Comparison of ENCODE assay signal across 38 cellular contexts in genomic region chrX:133120406-133120805, GRCh38. TPM values are rescaled to one million over a fixed set of nuclear protein-coding genes. Genes with fewer than 3 reads are reported as not detected.
"Had no signal": no experiment of that assay in that cellular context is flagged by ENCODE, and none has a peak within 500 bp of the region (broad histone marks: within the 10 kb centered on the region; RNA-seq: fewer than 3 reads in every experiment).

No MANE protein-coding gene starts in this region.

- H3K27ac Mint-ChIP-seq: activated B cell treated with CpG ODN at 0.5 μM for 24 hours; activated CD4-positive, alpha-beta memory T cell treated with anti-CD3 and anti-CD28 coated beads, Interleukin-2, amount 10 ng/mL, durations not matched to agents 7 days and 5 days; activated CD4-positive, alpha-beta T cell treated with anti-CD3 and anti-CD28 coated beads, Interleukin-2, amount 10 ng/mL, durations not matched to agents 24 days and 14 days; activated CD8-positive, alpha-beta memory T cell treated with anti-CD3 and anti-CD28 coated beads, Interleukin-2, amount 10 ng/mL, durations not matched to agents 7 days and 5 days; activated CD8-positive, alpha-beta T cell treated with anti-CD3 and anti-CD28 coated beads, Interleukin-2, amount 10 ng/mL, durations not matched to agents 7 days and 5 days; activated naive CD4-positive, alpha-beta T cell treated with anti-CD3 and anti-CD28 coated beads, Interleukin-2, amount 10 ng/mL, durations not matched to agents 7 days and 5 days; activated naive CD4-positive, alpha-beta T cell treated with anti-CD3 and anti-CD28 coated beads, Interleukin-2, amount 50 U/mL, for 24 hours; activated naive CD8-positive, alpha-beta T cell; activated naive CD8-positive, alpha-beta T cell treated with anti-CD3 and anti-CD28 coated beads, Interleukin-2, amount 10 ng/mL, durations not matched to agents 7 days and 5 days; activated naive CD8-positive, alpha-beta T cell treated with anti-CD3 and anti-CD28 coated beads, Interleukin-2, amount 50 U/mL, for 24 hours; activated T-cell treated with anti-CD3 and anti-CD28 coated beads, Interleukin-2, amount 50 U/mL, for 24 hours; activated T-helper 2 cell treated with anti-CD3 and anti-CD28 coated beads, Interferon-gamma antibody, Interleukin-2, Interleukin-4, amounts not matched to agents 10 μg/mL and 5 μg/mL and 100 μg/mL, durations not matched to agents 14 hours and 24 hours and 36 hours; T-helper 1 cell treated with Interleukin-12 subunit alpha and Interleukin-12 subunit beta and Interleukin-4 antibody, amounts not matched to agents 30 μg/mL and 1 μg/mL, for 36 hours; T-helper 2 cell treated with Interferon-gamma antibody and Interleukin-4, amounts not matched to agents 5 μg/mL and 100 μg/mL, for 36 hours had no signal

- H3K4me1 ChIP-seq: ascending aorta, body of pancreas, breast epithelium had no signal

- H3K36me3 ChIP-seq: ascending aorta, brain microvascular endothelial cell, breast epithelium had no signal

- H3K9me3 ChIP-seq: ascending aorta, body of pancreas, breast epithelium had no signal

- DNase-seq: activated B cell treated with CpG ODN at 0.5 μM for 24 hours; activated CD4-positive, alpha-beta memory T cell treated with anti-CD3 and anti-CD28 coated beads, Interleukin-2, amount 10 ng/mL, durations not matched to agents 7 days and 5 days; activated CD4-positive, alpha-beta T cell treated with anti-CD3 and anti-CD28 coated beads for 4 hours; activated CD4-positive, alpha-beta T cell treated with anti-CD3 and anti-CD28 coated beads, Interleukin-2, amount 10 ng/mL, durations not matched to agents 24 days and 14 days; activated CD4-positive, alpha-beta T cell treated with anti-CD3 and anti-CD28 coated beads, Interleukin-2, amount 50 U/mL, for 48 hours; activated CD4-positive, CD25-positive, alpha-beta regulatory T cell treated with anti-CD3 and anti-CD28 coated beads, Interleukin-2, amount 50 U/mL, for 72 hours; activated CD8-positive, alpha-beta memory T cell treated with anti-CD3 and anti-CD28 coated beads for 24 hours; activated CD8-positive, alpha-beta memory T cell treated with anti-CD3 and anti-CD28 coated beads, Interleukin-2, amount 10 ng/mL, durations not matched to agents 7 days and 5 days; activated CD8-positive, alpha-beta memory T cell treated with anti-CD3 and anti-CD28 coated beads, Interleukin-2, amount 50 U/mL, for 48 hours; activated CD8-positive, alpha-beta T cell treated with anti-CD3 and anti-CD28 coated beads, Interleukin-2, amount 10 ng/mL, durations not matched to agents 7 days and 5 days; activated effector memory CD4-positive, alpha-beta T cell treated with Interleukin-2 at 50 U/mL for 16 hours; activated gamma-delta T cell; activated naive CD4-positive, alpha-beta T cell treated with anti-CD3 and anti-CD28 coated beads, Interleukin-2, amount 10 ng/mL, durations not matched to agents 7 days and 5 days; activated naive CD4-positive, alpha-beta T cell treated with Interleukin-2 at 50 U/mL for 16 hours; activated naive CD8-positive, alpha-beta T cell treated with anti-CD3 and anti-CD28 coated beads, Interleukin-2, amount 10 ng/mL, durations not matched to agents 7 days and 5 days; activated naive CD8-positive, alpha-beta T cell treated with anti-CD3 and anti-CD28 coated beads, Interleukin-2, amount 50 U/mL, for 24 hours; activated T-cell treated with anti-CD3 and anti-CD28 coated beads, Interleukin-2, amount 50 U/mL, for 24 hours; activated T-cell treated with anti-CD3 and anti-CD28 coated beads, Interleukin-2, amount 50 U/mL, for 48 hours; amygdala; anterior cingulate cortex; body of pancreas; brain microvascular endothelial cell; central memory CD4-positive, alpha-beta T cell; T-helper 1 cell; T-helper 2 cell; T-helper 9 cell had no signal

- H3K4me1 Mint-ChIP-seq: activated B cell treated with CpG ODN at 0.5 μM for 24 hours; activated CD4-positive, alpha-beta memory T cell treated with anti-CD3 and anti-CD28 coated beads, Interleukin-2, amount 10 ng/mL, durations not matched to agents 7 days and 5 days; activated CD4-positive, alpha-beta T cell treated with anti-CD3 and anti-CD28 coated beads, Interleukin-2, amount 10 ng/mL, durations not matched to agents 24 days and 14 days; activated CD8-positive, alpha-beta memory T cell treated with anti-CD3 and anti-CD28 coated beads, Interleukin-2, amount 10 ng/mL, durations not matched to agents 7 days and 5 days; activated naive CD4-positive, alpha-beta T cell treated with anti-CD3 and anti-CD28 coated beads, Interleukin-2, amount 10 ng/mL, durations not matched to agents 7 days and 5 days; activated naive CD4-positive, alpha-beta T cell treated with anti-CD3 and anti-CD28 coated beads, Interleukin-2, amount 50 U/mL, for 24 hours; activated naive CD8-positive, alpha-beta T cell treated with anti-CD3 and anti-CD28 coated beads, Interleukin-2, amount 10 ng/mL, durations not matched to agents 7 days and 5 days; activated naive CD8-positive, alpha-beta T cell treated with anti-CD3 and anti-CD28 coated beads, Interleukin-2, amount 50 U/mL, for 24 hours had no signal

- H3K4me3 Mint-ChIP-seq: activated B cell treated with CpG ODN at 0.5 μM for 24 hours; activated CD4-positive, alpha-beta memory T cell treated with anti-CD3 and anti-CD28 coated beads, Interleukin-2, amount 10 ng/mL, durations not matched to agents 7 days and 5 days; activated CD4-positive, alpha-beta T cell treated with anti-CD3 and anti-CD28 coated beads, Interleukin-2, amount 10 ng/mL, durations not matched to agents 24 days and 14 days; activated CD8-positive, alpha-beta memory T cell treated with anti-CD3 and anti-CD28 coated beads, Interleukin-2, amount 10 ng/mL, durations not matched to agents 7 days and 5 days; activated CD8-positive, alpha-beta T cell treated with anti-CD3 and anti-CD28 coated beads, Interleukin-2, amount 10 ng/mL, durations not matched to agents 7 days and 5 days; activated naive CD4-positive, alpha-beta T cell treated with anti-CD3 and anti-CD28 coated beads, Interleukin-2, amount 10 ng/mL, durations not matched to agents 7 days and 5 days; activated naive CD4-positive, alpha-beta T cell treated with anti-CD3 and anti-CD28 coated beads, Interleukin-2, amount 50 U/mL, for 24 hours; activated naive CD8-positive, alpha-beta T cell; activated naive CD8-positive, alpha-beta T cell treated with anti-CD3 and anti-CD28 coated beads, Interleukin-2, amount 10 ng/mL, durations not matched to agents 7 days and 5 days; activated naive CD8-positive, alpha-beta T cell treated with anti-CD3 and anti-CD28 coated beads, Interleukin-2, amount 50 U/mL, for 24 hours; activated T-cell treated with anti-CD3 and anti-CD28 coated beads, Interleukin-2, amount 50 U/mL, for 24 hours; T-helper 1 cell treated with Interleukin-12 subunit alpha and Interleukin-12 subunit beta and Interleukin-4 antibody, amounts not matched to agents 30 μg/mL and 1 μg/mL, for 36 hours; T-helper 2 cell treated with Interferon-gamma antibody and Interleukin-4, amounts not matched to agents 5 μg/mL and 100 μg/mL, for 36 hours had no signal

- ATAC-seq: activated CD8-positive, alpha-beta memory T cell treated with anti-CD3 and anti-CD28 coated beads, Interleukin-2, amount 10 ng/mL, durations not matched to agents 7 days and 5 days; activated CD8-positive, alpha-beta T cell treated with anti-CD3 and anti-CD28 coated beads, Interleukin-2, amount 10 ng/mL, durations not matched to agents 7 days and 5 days; activated naive CD8-positive, alpha-beta T cell treated with anti-CD3 and anti-CD28 coated beads, Interleukin-2, amount 50 U/mL, for 24 hours; body of pancreas had no signal

- H3K27ac ChIP-seq: ascending aorta, body of pancreas, brain microvascular endothelial cell, breast epithelium, VCaP had no signal

- H3K27me3 Mint-ChIP-seq: activated B cell treated with CpG ODN at 0.5 μM for 24 hours; activated CD8-positive, alpha-beta memory T cell treated with anti-CD3 and anti-CD28 coated beads, Interleukin-2, amount 10 ng/mL, durations not matched to agents 7 days and 5 days; activated naive CD4-positive, alpha-beta T cell treated with anti-CD3 and anti-CD28 coated beads, Interleukin-2, amount 50 U/mL, for 24 hours; activated naive CD8-positive, alpha-beta T cell treated with anti-CD3 and anti-CD28 coated beads, Interleukin-2, amount 10 ng/mL, durations not matched to agents 7 days and 5 days had no signal

- H3K9me3 Mint-ChIP-seq: activated B cell treated with CpG ODN at 0.5 μM for 24 hours; activated CD4-positive, alpha-beta memory T cell treated with anti-CD3 and anti-CD28 coated beads, Interleukin-2, amount 10 ng/mL, durations not matched to agents 7 days and 5 days; activated CD4-positive, alpha-beta T cell treated with anti-CD3 and anti-CD28 coated beads, Interleukin-2, amount 10 ng/mL, durations not matched to agents 24 days and 14 days; activated naive CD4-positive, alpha-beta T cell treated with anti-CD3 and anti-CD28 coated beads, Interleukin-2, amount 10 ng/mL, durations not matched to agents 7 days and 5 days; activated naive CD4-positive, alpha-beta T cell treated with anti-CD3 and anti-CD28 coated beads, Interleukin-2, amount 50 U/mL, for 24 hours; activated naive CD8-positive, alpha-beta T cell treated with anti-CD3 and anti-CD28 coated beads, Interleukin-2, amount 10 ng/mL, durations not matched to agents 7 days and 5 days; activated naive CD8-positive, alpha-beta T cell treated with anti-CD3 and anti-CD28 coated beads, Interleukin-2, amount 50 U/mL, for 24 hours; activated T-cell treated with anti-CD3 and anti-CD28 coated beads, Interleukin-2, amount 50 U/mL, for 24 hours; activated T-helper 2 cell treated with anti-CD3 and anti-CD28 coated beads, Interferon-gamma antibody, Interleukin-2, Interleukin-4, amounts not matched to agents 10 μg/mL and 5 μg/mL and 100 μg/mL, durations not matched to agents 14 hours and 24 hours and 36 hours; T-helper 1 cell treated with Interleukin-12 subunit alpha and Interleukin-12 subunit beta and Interleukin-4 antibody, amounts not matched to agents 30 μg/mL and 1 μg/mL, for 36 hours; T-helper 2 cell treated with Interferon-gamma antibody and Interleukin-4, amounts not matched to agents 5 μg/mL and 100 μg/mL, for 36 hours had no signal

- FAIRE-seq: TTC549 had no signal

- H3K4me3 ChIP-seq: ascending aorta, body of pancreas, breast epithelium had no signal

- H3K36me3 Mint-ChIP-seq: activated CD8-positive, alpha-beta memory T cell treated with anti-CD3 and anti-CD28 coated beads, Interleukin-2, amount 10 ng/mL, durations not matched to agents 7 days and 5 days; activated naive CD4-positive, alpha-beta T cell treated with anti-CD3 and anti-CD28 coated beads, Interleukin-2, amount 10 ng/mL, durations not matched to agents 7 days and 5 days; activated naive CD4-positive, alpha-beta T cell treated with anti-CD3 and anti-CD28 coated beads, Interleukin-2, amount 50 U/mL, for 24 hours; activated naive CD8-positive, alpha-beta T cell; activated naive CD8-positive, alpha-beta T cell treated with anti-CD3 and anti-CD28 coated beads, Interleukin-2, amount 10 ng/mL, durations not matched to agents 7 days and 5 days had no signal

- H3K27me3 ChIP-seq: ascending aorta, body of pancreas, brain microvascular endothelial cell had no signal

RNA-seq across cellular contexts. Expression of gene USP26, which starts 23.5 kb away (rescaled TPM):
- total RNA-seq: activated B cell treated with CpG ODN at 0.5 μM for 24 hours; activated CD4-positive, alpha-beta memory T cell treated with anti-CD3 and anti-CD28 coated beads, Interleukin-2, amount 10 ng/mL, durations not matched to agents 7 days and 5 days; activated CD4-positive, alpha-beta T cell treated with anti-CD3 and anti-CD28 coated beads, Interleukin-2, amount 10 ng/mL, durations not matched to agents 24 days and 14 days; activated CD8-positive, alpha-beta memory T cell treated with anti-CD3 and anti-CD28 coated beads, Interleukin-2, amount 10 ng/mL, durations not matched to agents 7 days and 5 days; activated CD8-positive, alpha-beta T cell treated with anti-CD3 and anti-CD28 coated beads, Interleukin-2, amount 10 ng/mL, durations not matched to agents 7 days and 5 days; activated naive CD8-positive, alpha-beta T cell treated with anti-CD3 and anti-CD28 coated beads, Interleukin-2, amount 10 ng/mL, durations not matched to agents 7 days and 5 days; activated T-helper 2 cell treated with anti-CD3 and anti-CD28 coated beads, Interferon-gamma antibody, Interleukin-2, Interleukin-4, amounts not matched to agents 10 μg/mL and 5 μg/mL and 100 μg/mL, durations not matched to agents 14 hours and 24 hours and 36 hours; ascending aorta; body of pancreas; breast epithelium; cardiac septum; cerebellum had no signal
- polyA plus RNA-seq: adipose tissue had no signal
